1 cellular context compared by ENCODE assay signal in the genomic region with DNA sequence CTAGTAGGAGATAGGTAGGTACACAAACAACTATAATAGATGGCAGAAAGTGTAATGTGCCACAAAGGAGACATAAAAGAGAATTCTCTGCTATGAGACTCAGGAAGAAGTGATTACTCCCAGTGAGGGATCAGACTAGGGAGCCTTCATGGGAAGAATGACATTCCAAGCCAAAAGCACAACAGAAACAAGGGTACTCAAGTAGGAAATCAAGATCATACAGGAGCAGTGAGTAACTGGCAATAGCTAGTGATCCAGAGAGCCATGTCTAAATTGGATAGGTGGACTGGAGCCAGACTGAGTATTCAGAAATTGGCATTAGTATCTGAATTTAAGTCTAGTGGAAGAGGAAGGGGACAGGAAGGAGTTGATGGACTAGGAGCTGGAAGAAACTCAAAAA.
TF ChIP-seq lines count a peak whose summit lies in the region.

No MANE protein-coding gene starts in this region.

TF ChIP-seq in GM12878, 131 proteins besides CTCF, POLR2A, EP300 and RAD21 (continued from another document):
- TF ChIP-seq, protein P1, sequence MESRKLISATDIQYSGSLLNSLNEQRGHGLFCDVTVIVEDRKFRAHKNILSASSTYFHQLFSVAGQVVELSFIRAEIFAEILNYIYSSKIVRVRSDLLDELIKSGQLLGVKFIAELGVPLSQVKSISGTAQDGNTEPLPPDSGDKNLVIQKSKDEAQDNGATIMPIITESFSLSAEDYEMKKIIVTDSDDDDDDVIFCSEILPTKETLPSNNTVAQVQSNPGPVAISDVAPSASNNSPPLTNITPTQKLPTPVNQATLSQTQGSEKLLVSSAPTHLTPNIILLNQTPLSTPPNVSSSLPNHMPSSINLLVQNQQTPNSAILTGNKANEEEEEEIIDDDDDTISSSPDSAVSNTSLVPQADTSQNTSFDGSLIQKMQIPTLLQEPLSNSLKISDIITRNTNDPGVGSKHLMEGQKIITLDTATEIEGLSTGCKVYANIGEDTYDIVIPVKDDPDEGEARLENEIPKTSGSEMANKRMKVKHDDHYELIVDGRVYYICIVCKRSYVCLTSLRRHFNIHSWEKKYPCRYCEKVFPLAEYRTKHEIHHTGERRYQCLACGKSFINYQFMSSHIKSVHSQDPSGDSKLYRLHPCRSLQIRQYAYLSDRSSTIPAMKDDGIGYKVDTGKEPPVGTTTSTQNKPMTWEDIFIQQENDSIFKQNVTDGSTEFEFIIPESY (IDR thresholded peaks at IDR 0.05): no peak
- no peak for TF ChIP-seq FOXM1 (IDR thresholded peaks at IDR 0.05; ENCODE audit: low read depth, low read length)
- TF ChIP-seq NR2F1 (conservative IDR thresholded peaks at IDR 0.05): no peak
- TF ChIP-seq, protein P2, sequence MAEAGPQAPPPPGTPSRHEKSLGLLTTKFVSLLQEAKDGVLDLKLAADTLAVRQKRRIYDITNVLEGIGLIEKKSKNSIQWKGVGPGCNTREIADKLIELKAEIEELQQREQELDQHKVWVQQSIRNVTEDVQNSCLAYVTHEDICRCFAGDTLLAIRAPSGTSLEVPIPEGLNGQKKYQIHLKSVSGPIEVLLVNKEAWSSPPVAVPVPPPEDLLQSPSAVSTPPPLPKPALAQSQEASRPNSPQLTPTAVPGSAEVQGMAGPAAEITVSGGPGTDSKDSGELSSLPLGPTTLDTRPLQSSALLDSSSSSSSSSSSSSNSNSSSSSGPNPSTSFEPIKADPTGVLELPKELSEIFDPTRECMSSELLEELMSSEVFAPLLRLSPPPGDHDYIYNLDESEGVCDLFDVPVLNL (IDR thresholded peaks at IDR 0.05; ENCODE audit: low read depth, low read length): no peak
- TF ChIP-seq SUPT20H (IDR thresholded peaks at IDR 0.05; ENCODE audit: borderline replicate concordance, control insufficient read depth, low read depth, low read length): no peak
- TF ChIP-seq, protein P3, sequence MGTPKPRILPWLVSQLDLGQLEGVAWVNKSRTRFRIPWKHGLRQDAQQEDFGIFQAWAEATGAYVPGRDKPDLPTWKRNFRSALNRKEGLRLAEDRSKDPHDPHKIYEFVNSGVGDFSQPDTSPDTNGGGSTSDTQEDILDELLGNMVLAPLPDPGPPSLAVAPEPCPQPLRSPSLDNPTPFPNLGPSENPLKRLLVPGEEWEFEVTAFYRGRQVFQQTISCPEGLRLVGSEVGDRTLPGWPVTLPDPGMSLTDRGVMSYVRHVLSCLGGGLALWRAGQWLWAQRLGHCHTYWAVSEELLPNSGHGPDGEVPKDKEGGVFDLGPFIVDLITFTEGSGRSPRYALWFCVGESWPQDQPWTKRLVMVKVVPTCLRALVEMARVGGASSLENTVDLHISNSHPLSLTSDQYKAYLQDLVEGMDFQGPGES (IDR thresholded peaks at IDR 0.05): no peak
- TF ChIP-seq LARP7 (IDR thresholded peaks at IDR 0.05): no peak
- TF ChIP-seq HDAC6 (IDR thresholded peaks at IDR 0.05; ENCODE audit: unreplicated experiment): no peak
- TF ChIP-seq CHD1 (IDR thresholded peaks at IDR 0.05; ENCODE audit: low read depth, low read length): no peak
- TF ChIP-seq NFIC (IDR thresholded peaks at IDR 0.05; ENCODE audit: low read depth, low read length): no peak
- no peak for TF ChIP-seq NFYA (IDR thresholded peaks at IDR 0.05; ENCODE audit: borderline replicate concordance, low read depth, low read length)
- TF ChIP-seq, protein P4, sequence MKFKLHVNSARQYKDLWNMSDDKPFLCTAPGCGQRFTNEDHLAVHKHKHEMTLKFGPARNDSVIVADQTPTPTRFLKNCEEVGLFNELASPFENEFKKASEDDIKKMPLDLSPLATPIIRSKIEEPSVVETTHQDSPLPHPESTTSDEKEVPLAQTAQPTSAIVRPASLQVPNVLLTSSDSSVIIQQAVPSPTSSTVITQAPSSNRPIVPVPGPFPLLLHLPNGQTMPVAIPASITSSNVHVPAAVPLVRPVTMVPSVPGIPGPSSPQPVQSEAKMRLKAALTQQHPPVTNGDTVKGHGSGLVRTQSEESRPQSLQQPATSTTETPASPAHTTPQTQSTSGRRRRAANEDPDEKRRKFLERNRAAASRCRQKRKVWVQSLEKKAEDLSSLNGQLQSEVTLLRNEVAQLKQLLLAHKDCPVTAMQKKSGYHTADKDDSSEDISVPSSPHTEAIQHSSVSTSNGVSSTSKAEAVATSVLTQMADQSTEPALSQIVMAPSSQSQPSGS (IDR thresholded peaks at IDR 0.05; ENCODE audit: low read length): no peak
- TF ChIP-seq, protein P5, sequence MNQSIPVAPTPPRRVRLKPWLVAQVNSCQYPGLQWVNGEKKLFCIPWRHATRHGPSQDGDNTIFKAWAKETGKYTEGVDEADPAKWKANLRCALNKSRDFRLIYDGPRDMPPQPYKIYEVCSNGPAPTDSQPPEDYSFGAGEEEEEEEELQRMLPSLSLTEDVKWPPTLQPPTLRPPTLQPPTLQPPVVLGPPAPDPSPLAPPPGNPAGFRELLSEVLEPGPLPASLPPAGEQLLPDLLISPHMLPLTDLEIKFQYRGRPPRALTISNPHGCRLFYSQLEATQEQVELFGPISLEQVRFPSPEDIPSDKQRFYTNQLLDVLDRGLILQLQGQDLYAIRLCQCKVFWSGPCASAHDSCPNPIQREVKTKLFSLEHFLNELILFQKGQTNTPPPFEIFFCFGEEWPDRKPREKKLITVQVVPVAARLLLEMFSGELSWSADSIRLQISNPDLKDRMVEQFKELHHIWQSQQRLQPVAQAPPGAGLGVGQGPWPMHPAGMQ (IDR thresholded peaks at IDR 0.05; ENCODE audit: borderline replicate concordance): no peak
- no peak for TF ChIP-seq RELA (IDR thresholded peaks at IDR 0.05; ENCODE audit: borderline replicate concordance, partially characterized antibody)
- TF ChIP-seq SP1 (IDR thresholded peaks at IDR 0.05; ENCODE audit: low read depth, low read length): no peak
- TF ChIP-seq FOXK2 (IDR thresholded peaks at IDR 0.05): no peak
- TF ChIP-seq, protein P6, sequence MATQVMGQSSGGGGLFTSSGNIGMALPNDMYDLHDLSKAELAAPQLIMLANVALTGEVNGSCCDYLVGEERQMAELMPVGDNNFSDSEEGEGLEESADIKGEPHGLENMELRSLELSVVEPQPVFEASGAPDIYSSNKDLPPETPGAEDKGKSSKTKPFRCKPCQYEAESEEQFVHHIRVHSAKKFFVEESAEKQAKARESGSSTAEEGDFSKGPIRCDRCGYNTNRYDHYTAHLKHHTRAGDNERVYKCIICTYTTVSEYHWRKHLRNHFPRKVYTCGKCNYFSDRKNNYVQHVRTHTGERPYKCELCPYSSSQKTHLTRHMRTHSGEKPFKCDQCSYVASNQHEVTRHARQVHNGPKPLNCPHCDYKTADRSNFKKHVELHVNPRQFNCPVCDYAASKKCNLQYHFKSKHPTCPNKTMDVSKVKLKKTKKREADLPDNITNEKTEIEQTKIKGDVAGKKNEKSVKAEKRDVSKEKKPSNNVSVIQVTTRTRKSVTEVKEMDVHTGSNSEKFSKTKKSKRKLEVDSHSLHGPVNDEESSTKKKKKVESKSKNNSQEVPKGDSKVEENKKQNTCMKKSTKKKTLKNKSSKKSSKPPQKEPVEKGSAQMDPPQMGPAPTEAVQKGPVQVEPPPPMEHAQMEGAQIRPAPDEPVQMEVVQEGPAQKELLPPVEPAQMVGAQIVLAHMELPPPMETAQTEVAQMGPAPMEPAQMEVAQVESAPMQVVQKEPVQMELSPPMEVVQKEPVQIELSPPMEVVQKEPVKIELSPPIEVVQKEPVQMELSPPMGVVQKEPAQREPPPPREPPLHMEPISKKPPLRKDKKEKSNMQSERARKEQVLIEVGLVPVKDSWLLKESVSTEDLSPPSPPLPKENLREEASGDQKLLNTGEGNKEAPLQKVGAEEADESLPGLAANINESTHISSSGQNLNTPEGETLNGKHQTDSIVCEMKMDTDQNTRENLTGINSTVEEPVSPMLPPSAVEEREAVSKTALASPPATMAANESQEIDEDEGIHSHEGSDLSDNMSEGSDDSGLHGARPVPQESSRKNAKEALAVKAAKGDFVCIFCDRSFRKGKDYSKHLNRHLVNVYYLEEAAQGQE (IDR thresholded peaks at IDR 0.05; ENCODE audit: low read depth, low read length): no peak
- no peak for TF ChIP-seq SPI1 (IDR thresholded peaks at IDR 0.05; ENCODE audit: borderline replicate concordance, insufficient read depth, low read depth, low read length)
